ENCODE assay signal across 13 cellular contexts in the genomic region with DNA sequence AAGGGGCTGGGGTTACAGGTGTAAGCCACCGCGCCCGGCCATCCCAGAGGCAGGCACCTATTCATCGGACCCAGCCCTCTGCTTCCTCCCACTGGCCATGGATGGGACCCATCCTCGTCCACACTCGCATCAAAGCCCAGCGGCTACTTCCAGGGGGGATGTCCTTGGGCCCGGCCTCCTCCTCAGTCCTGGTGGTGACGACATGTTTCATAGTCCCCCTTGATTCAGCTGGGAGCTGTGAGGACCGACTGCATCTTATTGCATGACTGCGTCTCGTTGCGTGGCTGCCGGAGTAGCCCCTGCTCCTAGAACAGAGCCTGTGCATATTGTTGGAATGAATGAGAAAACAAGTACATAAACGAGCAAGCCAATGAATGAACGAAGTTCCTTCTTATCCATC. TPM values are rescaled to one million over a fixed set of nuclear protein-coding genes. Genes with fewer than 3 reads are reported as not detected.
A peak's percentile ranks its signal among the peaks of the same experiment; 100 is the strongest.
DNase-seq lines count a peak whose midpoint lies in the region; ATAC-seq and TF ChIP-seq lines count a peak whose summit lies in the region.
"Had no signal": no experiment of that assay in that cellular context is flagged by ENCODE, and none has a peak within 500 bp of the region (broad histone marks: within the 10 kb centered on the region; RNA-seq: fewer than 3 reads in every experiment).

No MANE protein-coding gene starts in this region.

- H3K9me3 ChIP-seq in A673 (ENCODE audit: low read depth, low read length, poor library complexity, severe bottlenecking), result no peaks in the 10 kb centered on the region
- no peaks in the 10 kb centered on the region for H3K9me3 ChIP-seq in gastroesophageal sphincter
- H3K9me3 ChIP-seq in osteoblast (ENCODE audit: low read depth, low read length), result no peaks in the 10 kb centered on the region
- H3K9me3 ChIP-seq in Karpas-422 (ENCODE audit: low read length), result no peaks in the 10 kb centered on the region
- H3K9me3 ChIP-seq: A549 had no signal

- TF ChIP-seq CTCF in A673 (conservative IDR thresholded peaks at IDR 0.05; ENCODE audit: low read depth, low read length) (no peak), WI38 (IDR thresholded peaks at IDR 0.05; ENCODE audit: low read depth, low read length) (no peak), gastroesophageal sphincter (IDR thresholded peaks at IDR 0.05) (peak in 2 of 4 experiments; percentile 18 to 20), osteoblast (IDR thresholded peaks at IDR 0.05; ENCODE audit: extremely low read depth, low read depth, low read length) (no peak)

- H3K4me1 ChIP-seq in A673 (ENCODE audit: insufficient read depth, low read length, poor library complexity, severe bottlenecking) (peaks cover 26% of the 10 kb centered on the region), gastroesophageal sphincter (peaks cover 0 to 98% (median 43%) of the 10 kb centered on the region in 3 donors), osteoblast (ENCODE audit: insufficient read depth, low read length) (peaks cover 52% of the 10 kb centered on the region), Karpas-422 (ENCODE audit: low read length) (no peaks in the 10 kb centered on the region)

- no peak overlapping the region for H3K9ac ChIP-seq in Karpas-422 (ENCODE audit: low read length)

- CTCF ChIA-PET in A673 (lab: Charles Lee), result no interaction called here

- H3K36me3 ChIP-seq in A673 (ENCODE audit: insufficient read depth, low read length, poor library complexity, severe bottlenecking) (no peaks in the 10 kb centered on the region), gastroesophageal sphincter (no peaks in the 10 kb centered on the region), osteoblast (ENCODE audit: insufficient read depth, low read length) (no peaks in the 10 kb centered on the region), Karpas-422 (ENCODE audit: insufficient read depth, low read length) (no peaks in the 10 kb centered on the region)

- TF ChIP-seq POLR2A in gastroesophageal sphincter (IDR thresholded peaks at IDR 0.05), result no peak

- peaks cover 54% of the 10 kb centered on the region for H4K20me1 ChIP-seq in osteoblast (ENCODE audit: insufficient read depth, low read length)
- H4K20me1 ChIP-seq in Karpas-422 (ENCODE audit: insufficient read depth, low read depth, low read length), result no peaks in the 10 kb centered on the region

- no TSS peak for BruUV-seq in A673 (replicated peaks; lab: Mats Ljungman, UMichigan)

- H2AFZ ChIP-seq in osteoblast (ENCODE audit: low read length), result no peak overlapping the region
- no peak overlapping the region for H2AFZ ChIP-seq in Karpas-422 (ENCODE audit: low read length)

- TF ChIP-seq EP300 in gastroesophageal sphincter (IDR thresholded peaks at IDR 0.05), result no peak

- WGBS in gastroesophageal sphincter (ENCODE audit: low coverage in 1 of 2), 2 donors, result 44 to 60% methylated on average over 1 to 11 of the region's 16 CpGs

- DNase-seq in A673 (ENCODE audit: low spot score) (no peak), osteoblast (ENCODE audit: insufficient read length, low spot score, missing footprints) (no peak), inferior parietal cortex (ENCODE audit: extremely low spot score) (no peak), NCI-H1105 (lab: John Stamatoyannopoulos, UW) (no peak), Karpas-422 (no peak)
- DNase-seq: activated CD4-positive, alpha-beta T cell treated with anti-CD3 and anti-CD28 coated beads, Interleukin-2, amount 10 ng/mL, durations not matched to agents 7 days and 5 days; Kasumi-1; naive B cell; NCI-H526 treated with DMSO at 0.1 percent for 48 hours had no signal

- H3K4me3 ChIP-seq in A673 (ENCODE audit: low read depth, low read length, poor library complexity, severe bottlenecking) (no peak overlapping the region), WI38 (ENCODE audit: low read depth, low read length) (peak overlapping the region; percentile 38), gastroesophageal sphincter (peak overlapping the region in 1 of 2 donors; percentile 56), osteoblast (ENCODE audit: insufficient read depth, low read length) (no peak overlapping the region), Karpas-422 (ENCODE audit: low read length) (no peak overlapping the region)
- H3K4me3 ChIP-seq: A549 had no signal

- H3K4me2 ChIP-seq in osteoblast (ENCODE audit: insufficient read depth, low read length) (peak overlapping the region; percentile 54), Karpas-422 (ENCODE audit: low read depth, low read length, poor library complexity, severe bottlenecking) (no peak overlapping the region)
- H3K4me2 ChIP-seq: A549 had no signal

- intact Hi-C loops in A673 (cut with micrococcal nuclease; ENCODE audit: unreplicated experiment), result no loop called here

- POLR2A ChIA-PET in A673 (lab: Charles Lee; ENCODE audit: low non-redundant PET), result no interaction called here

- H3K79me2 ChIP-seq in osteoblast (ENCODE audit: insufficient read depth, low read length) (peaks cover 95% of the 10 kb centered on the region), Karpas-422 (ENCODE audit: low read length) (no peaks in the 10 kb centered on the region)

- peak overlapping the region; percentile 35 for H3K27ac ChIP-seq in A673 (ENCODE audit: low read depth, low read length, poor library complexity, severe bottlenecking)
- peak overlapping the region; percentile 75 to 98 (median 94) for H3K27ac ChIP-seq in gastroesophageal sphincter
- H3K27ac ChIP-seq in osteoblast (ENCODE audit: low read depth, low read length), result peak overlapping the region; percentile 58
- no peak overlapping the region for H3K27ac ChIP-seq in Karpas-422 (ENCODE audit: low read length)

- no peaks in the 10 kb centered on the region for H3K9me2 ChIP-seq in Karpas-422 (replicated peaks; ENCODE audit: insufficient read depth, low read length)

- H3K27me3 ChIP-seq in A673 (replicated peaks; ENCODE audit: insufficient read depth, low read depth, low read length, poor library complexity) (no peaks in the 10 kb centered on the region), gastroesophageal sphincter (no peaks in the 10 kb centered on the region), osteoblast (ENCODE audit: insufficient read depth, low read length) (no peaks in the 10 kb centered on the region), Karpas-422 (ENCODE audit: low read length) (no peaks in the 10 kb centered on the region)

- ATAC-seq in gastroesophageal sphincter (peak; percentile 18), HG03097 (IDR thresholded peaks at IDR 0.05; ENCODE audit: low FRiP score, unreplicated experiment) (no peak)
- ATAC-seq: A549 had no signal

RNA-seq across cellular contexts. Expression of gene NCS1, which starts 12.8 kb away (rescaled TPM):
- total RNA-seq in A673 (2021), result 58.6 and 58.8 TPM in 2 replicates
- 100 to 1,000 TPM; 105 to 231 (median 127) TPM for total RNA-seq in gastroesophageal sphincter
- total RNA-seq in osteoblast, result 43.0 and 49.9 TPM in 2 replicates
- total RNA-seq in Karpas-422 (2014; rRNA removed; shearing (Covaris generic); ENCODE audit: low replicate concordance), result not detected in 2 replicates

Comparison
In these comparisons a context has a peak if more than half of its experiments do, and no peak if none do; other contexts are left out.
1. RNA of gene NCS1, which starts 12.8 kb away (total RNA-seq): 105 to 231 TPM in gastroesophageal sphincter, 58.6 to 58.8 TPM in A673 and 43.0 to 49.9 TPM in osteoblast; not detected in Karpas-422; every median in the first group is over 10 times any median in the second.